In the genomic region with DNA sequence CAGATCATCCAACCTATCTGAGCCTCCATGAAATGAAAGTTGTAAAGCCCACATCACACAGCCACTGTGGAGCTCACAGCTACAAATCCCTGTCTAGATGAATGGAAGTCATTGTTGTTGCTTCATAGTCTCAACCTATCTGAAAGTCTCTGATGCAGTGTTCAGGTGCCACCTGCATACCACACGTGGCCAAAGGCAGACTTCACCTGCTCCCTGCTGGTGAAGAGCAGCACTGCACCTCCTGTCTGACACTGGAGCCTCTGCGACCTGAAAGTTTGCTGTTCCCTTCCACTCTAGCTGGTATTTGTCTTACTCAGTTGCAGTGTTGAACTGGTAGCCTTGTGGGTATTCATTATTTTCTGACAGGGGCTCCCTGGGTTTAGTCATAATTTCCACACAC, we compare ENCODE assay signal across 7 cellular contexts. TPM values are rescaled to one million over a fixed set of nuclear protein-coding genes. Genes with fewer than 3 reads are reported as not detected.
A peak's percentile ranks its signal among the peaks of the same experiment; 100 is the strongest.
DNase-seq lines count a peak whose midpoint lies in the region; TF ChIP-seq lines count a peak whose summit lies in the region.

No MANE protein-coding gene starts in this region.

- no peaks in the 10 kb centered on the region for H3K79me2 ChIP-seq in H9 (ENCODE audit: insufficient read depth, low read length)

- no peak overlapping the region for H4K5ac ChIP-seq in H9 (ENCODE audit: insufficient read length, low read depth, low read length)

- H3K27ac Mint-ChIP-seq in H9 (no peak overlapping the region), nephron (no peak overlapping the region)

- H2BK20ac ChIP-seq in H9 (ENCODE audit: low read depth, low read length, poor library complexity, severe bottlenecking) = no peak overlapping the region

- H3K4ac ChIP-seq in H9 (ENCODE audit: low read depth, low read length) = no peak overlapping the region

- H4K8ac ChIP-seq in H9 (replicated peaks; ENCODE audit: insufficient read length, low read depth, low read length) = no peak overlapping the region

- peaks cover 32% of the 10 kb centered on the region for H3K27me3 Mint-ChIP-seq in H9 (ENCODE audit: low read depth)
- peaks cover 18% of the 10 kb centered on the region for H3K27me3 Mint-ChIP-seq in nephron (ENCODE audit: low read depth)

- no peaks in the 10 kb centered on the region for H3K27me3 ChIP-seq in H9 (ENCODE audit: insufficient read depth, low read length)

- no peak overlapping the region for H2BK12ac ChIP-seq in H9 (ENCODE audit: insufficient read length, low read depth, low read length)

- no peaks in the 10 kb centered on the region; a peak in 1 of 5 replicates for H3K9me3 Mint-ChIP-seq in H9
- H3K9me3 Mint-ChIP-seq in nephron = no peaks in the 10 kb centered on the region

- no peak overlapping the region for H3T11ph ChIP-seq in H9 (ENCODE audit: low read length)

- no peak overlapping the region for H3K4me2 ChIP-seq in H9 (ENCODE audit: insufficient read depth, insufficient read length, low read length)

- no peak overlapping the region for H2BK5ac ChIP-seq in H9 (ENCODE audit: insufficient read length, low read length)

- no peak overlapping the region for H3K14ac ChIP-seq in H9 (ENCODE audit: insufficient read depth, low read length)

- no peaks in the 10 kb centered on the region for H3K4me1 ChIP-seq in H9 (ENCODE audit: insufficient read depth, low read length)

- no peak overlapping the region for H3K9ac ChIP-seq in H9 (ENCODE audit: extremely low read depth, insufficient read length, low read length)

- H3K79me1 ChIP-seq in H9 (ENCODE audit: insufficient read depth, low read depth, low read length, poor library complexity, severe bottlenecking) = no peaks in the 10 kb centered on the region

- H3K27ac ChIP-seq in H9 (ENCODE audit: insufficient read length, low read depth, low read length) = no peak overlapping the region

- H3K23me2 ChIP-seq in H9 (ENCODE audit: insufficient read length, low read depth, low read length, poor library complexity, severe bottlenecking) = no peaks in the 10 kb centered on the region

- H4K20me1 ChIP-seq in H9 (ENCODE audit: control insufficient read depth, insufficient read depth, insufficient read length) = no peaks in the 10 kb centered on the region

- TF ChIP-seq CTCF in GM12874 (IDR thresholded peaks at IDR 0.05; ENCODE audit: insufficient read depth, low read depth, low read length) = peak; percentile 94
- TF ChIP-seq CTCF in H9 (conservative IDR thresholded peaks at IDR 0.05) = peak; percentile 89
- peak; percentile 40 for TF ChIP-seq CTCF in astrocyte of the spinal cord (IDR thresholded peaks at IDR 0.05; ENCODE audit: low read depth, low read length)
- TF ChIP-seq CTCF in nephron (IDR thresholded peaks at IDR 0.05; ENCODE audit: unreplicated experiment in 3 of 3) = peak; percentile 41 to 49 (median 42)

- H2AFZ ChIP-seq in H9 (ENCODE audit: low read length) = no peak overlapping the region

- H2AK5ac ChIP-seq in H9 (ENCODE audit: insufficient read length, low read length) = no peak overlapping the region

- H3K4me3 ChIP-seq in astrocyte of the spinal cord (ENCODE audit: low read depth, low read length) = no peak overlapping the region

- H3K18ac ChIP-seq in H9 (ENCODE audit: insufficient read length, low read depth, low read length) = no peak overlapping the region

- no peak overlapping the region for H3K23ac ChIP-seq in H9 (ENCODE audit: insufficient read length, low read depth, low read length)

- no peak overlapping the region for H4K91ac ChIP-seq in H9 (ENCODE audit: insufficient read length, low read depth, low read length)

- no peak overlapping the region for H2BK120ac ChIP-seq in H9 (ENCODE audit: low read depth, low read length, poor library complexity, severe bottlenecking)

- H2BK15ac ChIP-seq in H9 (ENCODE audit: low read depth, low read length) = no peak overlapping the region

- no CpG with 5 or more reads among the region's 2 CpGs for WGBS in H9 (ENCODE audit: extremely low coverage, insufficient read length, low lambda C conversion rate)

- H3K4me1 Mint-ChIP-seq in H9 (peaks cover 11 to 12% of the 10 kb centered on the region in 2 experiments), nephron (no peaks in the 10 kb centered on the region)

- no peaks in the 10 kb centered on the region for H3K36me3 Mint-ChIP-seq in H9 (ENCODE audit: insufficient read depth in 1 of 3, low read depth in 3 of 3)
- no peaks in the 10 kb centered on the region for H3K36me3 Mint-ChIP-seq in nephron (ENCODE audit: low read depth)

- H3K9me3 ChIP-seq in H9 (ENCODE audit: control insufficient read depth, low read depth, low read length) = no peaks in the 10 kb centered on the region

- H3K56ac ChIP-seq in H9 (ENCODE audit: insufficient read length, low read depth, low read length) = no peak overlapping the region

- peak; percentile 61 for DNase-seq in H9
- peak; percentile 23 for DNase-seq in NOMO-1 treated with DMSO at 0.1 percent for 48 hours (lab: John Stamatoyannopoulos, UW; ENCODE audit: unreplicated experiment)
- DNase-seq in astrocyte of the spinal cord (ENCODE audit: low read depth, low spot score) = no peak
- DNase-seq in NCI-H446 (lab: John Stamatoyannopoulos, UW) = no peak
- no peak for DNase-seq in DMS153 (lab: John Stamatoyannopoulos, UW)

- in situ Hi-C loops in astrocyte of the spinal cord (cut with HindIII; ENCODE audit: low sequenced_read_pairs) = no loop called here

- H3K4me3 Mint-ChIP-seq in H9 = no peak overlapping the region
- H3K4me3 Mint-ChIP-seq in nephron = no peak overlapping the region

RNA-seq across cellular contexts. Expression of gene LORICRIN, which starts 18.4 kb away (rescaled TPM):
- not detected in 2 replicates for total RNA-seq in H9 (2021)

RNA-seq across cellular contexts. Expression of gene PGLYRP3, which starts 34.9 kb away (rescaled TPM):
- total RNA-seq in H9 (2021) = not detected in 2 replicates

Comparison
In these comparisons a context has a peak if more than half of its experiments do, and no peak if none do; other contexts are left out.
1. CTCF ChIP-seq: peak in every context shown above with its lines; median percentile 94 in GM12874; 89 in H9; 42 in nephron; 40 in astrocyte of the spinal cord.
2. DNase-seq: peak in H9 (single experiment) and NOMO-1 treated with DMSO at 0.1 percent for 48 hours (single experiment); none in astrocyte of the spinal cord (single experiment), NCI-H446 (0 of 2) and DMS153 (single experiment).